1 cellular context compared by ENCODE assay signal in the genomic region with DNA sequence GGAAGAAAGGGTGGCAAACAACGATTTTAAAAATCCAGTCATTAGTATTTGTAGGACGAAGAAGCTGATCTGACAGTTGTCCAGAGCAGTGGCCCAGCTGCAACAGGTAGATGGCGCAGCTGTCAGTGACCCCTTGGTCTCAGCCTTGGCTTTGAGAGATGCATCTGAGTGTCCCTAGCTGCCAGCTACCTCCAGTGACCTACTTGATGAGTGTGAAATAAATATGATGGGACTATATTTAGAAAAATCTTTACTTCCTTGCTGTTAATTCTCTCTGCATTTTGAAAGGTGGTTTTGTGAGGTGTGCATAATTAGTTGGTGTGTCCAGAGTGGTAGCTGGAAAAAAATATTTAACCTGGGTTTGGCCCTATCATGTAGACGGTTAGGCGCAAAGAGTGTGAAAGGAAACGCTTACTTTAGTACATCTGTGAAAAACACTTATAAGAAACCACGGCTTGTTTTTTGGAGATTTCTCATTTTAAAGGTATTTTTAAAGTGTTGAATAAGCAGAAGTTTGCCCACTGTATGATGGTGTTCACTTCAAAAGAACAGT.
A peak's percentile ranks its signal among the peaks of the same experiment; 100 is the strongest.
TF ChIP-seq lines count a peak whose summit lies in the region.

No MANE protein-coding gene starts in this region.

TF ChIP-seq in HepG2, 621 proteins besides CTCF, POLR2A, EP300 and RAD21 (continued from another document and continues in another):
- TF ChIP-seq ZNF280D (CRISPR knock-in tag; IDR thresholded peaks at IDR 0.05) (peak; percentile 59; the same call in 1 of the 2 replicates), SOX13 (IDR thresholded peaks at IDR 0.05) (no peak), SOX13 (CRISPR knock-in tag; conservative IDR thresholded peaks at IDR 0.05 in 1 of 2, IDR thresholded peaks at IDR 0.05 in 1 of 2) (no peak), NR2F6 (IDR thresholded peaks at IDR 0.05) (peak; percentile 55), NR2F6 (CRISPR knock-in tag; IDR thresholded peaks at IDR 0.05) (peak; percentile 85), NCOA2 (CRISPR knock-in tag; IDR thresholded peaks at IDR 0.05) (0 out of 2 replicates have a peak, but pooled peaks have one; percentile 6), ZNF567 (CRISPR knock-in tag; IDR thresholded peaks at IDR 0.05; ENCODE audit: borderline replicate concordance) (0 out of 2 replicates have a peak, but pooled peaks have one; percentile 7), SRSF9 (IDR thresholded peaks at IDR 0.05; ENCODE audit: borderline replicate concordance, insufficient read depth, low read depth, low read length, poor library complexity, severe bottlenecking) (no peak), ZFX (CRISPR knock-in tag; IDR thresholded peaks at IDR 0.05; ENCODE audit: low read depth) (peak; percentile 18; the same call in 1 of the 2 replicates), SALL2 (CRISPR knock-in tag; IDR thresholded peaks at IDR 0.05) (no peak), ZNF44 (CRISPR knock-in tag; IDR thresholded peaks at IDR 0.05) (0 out of 2 replicates have a peak, but pooled peaks have one; percentile 36), DMAP1 (CRISPR knock-in tag; IDR thresholded peaks at IDR 0.05) (peak; percentile 14; the same call in 1 of the 2 replicates), PBX3 (CRISPR knock-in tag; IDR thresholded peaks at IDR 0.05; ENCODE audit: borderline replicate concordance) (no peak), ZSCAN12 (CRISPR knock-in tag; IDR thresholded peaks at IDR 0.05) (no peak), YY1 (IDR thresholded peaks at IDR 0.05; ENCODE audit: insufficient read depth, insufficient replicate concordance, low read depth, low read length) (peak; percentile 6), ZNF292 (CRISPR knock-in tag; IDR thresholded peaks at IDR 0.05; ENCODE audit: borderline replicate concordance, low read depth) (peak; percentile 67; the same call in 1 of the 2 replicates), TAF1 (CRISPR knock-in tag; IDR thresholded peaks at IDR 0.05) (peak; percentile 14; the same call in 1 of the 2 replicates), ZBTB25 (CRISPR knock-in tag; IDR thresholded peaks at IDR 0.05) (no peak; the same call in 1 of the 2 replicates), FOXK1 (CRISPR knock-in tag; IDR thresholded peaks at IDR 0.05; ENCODE audit: borderline replicate concordance, low read depth) (0 out of 2 replicates have a peak, but pooled peaks have one; percentile 19), GATAD2A (CRISPR knock-in tag; IDR thresholded peaks at IDR 0.05) (peak; percentile 6; the same call in 1 of the 2 replicates), ZMYM4 (CRISPR knock-in tag; IDR thresholded peaks at IDR 0.05) (peak; percentile 7; the same call in 1 of the 2 replicates), ZNF331 (CRISPR knock-in tag; IDR thresholded peaks at IDR 0.05) (peak; percentile 57; the same call in 1 of the 2 replicates), TFDP2 (CRISPR knock-in tag; IDR thresholded peaks at IDR 0.05) (0 out of 2 replicates have a peak, but pooled peaks have one; percentile 1), PHF21A (CRISPR knock-in tag; IDR thresholded peaks at IDR 0.05) (peak; percentile 33), PRMT3 (CRISPR knock-in tag; IDR thresholded peaks at IDR 0.05; ENCODE audit: borderline replicate concordance, low read depth) (no peak), ZNF558 (CRISPR knock-in tag; IDR thresholded peaks at IDR 0.05; ENCODE audit: borderline replicate concordance) (peak; percentile 68; the same call in 1 of the 2 replicates), KMT2A (CRISPR knock-in tag; IDR thresholded peaks at IDR 0.05) (peak; percentile 74; the same call in 1 of the 2 replicates), TRAFD1 (CRISPR knock-in tag; IDR thresholded peaks at IDR 0.05; ENCODE audit: borderline replicate concordance) (no peak), ZMAT3 (CRISPR knock-in tag; conservative IDR thresholded peaks at IDR 0.05) (0 out of 2 replicates have a peak, but pooled peaks have one; percentile 3), GLMP (CRISPR knock-in tag; IDR thresholded peaks at IDR 0.05; ENCODE audit: borderline replicate concordance) (no peak)
- TF ChIP-seq, protein P1, sequence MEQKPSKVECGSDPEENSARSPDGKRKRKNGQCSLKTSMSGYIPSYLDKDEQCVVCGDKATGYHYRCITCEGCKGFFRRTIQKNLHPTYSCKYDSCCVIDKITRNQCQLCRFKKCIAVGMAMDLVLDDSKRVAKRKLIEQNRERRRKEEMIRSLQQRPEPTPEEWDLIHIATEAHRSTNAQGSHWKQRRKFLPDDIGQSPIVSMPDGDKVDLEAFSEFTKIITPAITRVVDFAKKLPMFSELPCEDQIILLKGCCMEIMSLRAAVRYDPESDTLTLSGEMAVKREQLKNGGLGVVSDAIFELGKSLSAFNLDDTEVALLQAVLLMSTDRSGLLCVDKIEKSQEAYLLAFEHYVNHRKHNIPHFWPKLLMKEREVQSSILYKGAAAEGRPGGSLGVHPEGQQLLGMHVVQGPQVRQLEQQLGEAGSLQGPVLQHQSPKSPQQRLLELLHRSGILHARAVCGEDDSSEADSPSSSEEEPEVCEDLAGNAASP (CRISPR knock-in tag; IDR thresholded peaks at IDR 0.05; ENCODE audit: borderline replicate concordance) = peak; percentile 59; the same call in 1 of the 2 replicates
- TF ChIP-seq, protein P2, sequence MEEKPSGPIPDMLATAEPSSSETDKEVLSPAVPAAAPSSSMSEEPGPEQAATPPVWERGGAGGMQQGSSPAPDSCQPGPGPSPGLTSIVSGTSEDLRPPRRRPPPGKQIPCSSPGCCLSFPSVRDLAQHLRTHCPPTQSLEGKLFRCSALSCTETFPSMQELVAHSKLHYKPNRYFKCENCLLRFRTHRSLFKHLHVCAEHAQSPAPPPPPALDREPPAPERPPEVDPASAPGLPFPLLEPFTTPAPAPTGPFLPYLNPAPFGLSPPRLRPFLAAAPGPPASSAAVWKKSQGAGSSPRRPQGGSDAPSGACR (CRISPR knock-in tag; IDR thresholded peaks at IDR 0.05) = 0 out of 2 replicates have a peak, but pooled peaks have one; percentile 7
- TF ChIP-seq, protein P3, sequence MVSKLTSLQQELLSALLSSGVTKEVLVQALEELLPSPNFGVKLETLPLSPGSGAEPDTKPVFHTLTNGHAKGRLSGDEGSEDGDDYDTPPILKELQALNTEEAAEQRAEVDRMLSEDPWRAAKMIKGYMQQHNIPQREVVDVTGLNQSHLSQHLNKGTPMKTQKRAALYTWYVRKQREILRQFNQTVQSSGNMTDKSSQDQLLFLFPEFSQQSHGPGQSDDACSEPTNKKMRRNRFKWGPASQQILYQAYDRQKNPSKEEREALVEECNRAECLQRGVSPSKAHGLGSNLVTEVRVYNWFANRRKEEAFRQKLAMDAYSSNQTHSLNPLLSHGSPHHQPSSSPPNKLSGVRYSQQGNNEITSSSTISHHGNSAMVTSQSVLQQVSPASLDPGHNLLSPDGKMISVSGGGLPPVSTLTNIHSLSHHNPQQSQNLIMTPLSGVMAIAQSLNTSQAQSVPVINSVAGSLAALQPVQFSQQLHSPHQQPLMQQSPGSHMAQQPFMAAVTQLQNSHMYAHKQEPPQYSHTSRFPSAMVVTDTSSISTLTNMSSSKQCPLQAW (CRISPR knock-in tag; IDR thresholded peaks at IDR 0.05) = peak; percentile 30; the same call in 1 of the 2 replicates
- TF ChIP-seq, protein P4, sequence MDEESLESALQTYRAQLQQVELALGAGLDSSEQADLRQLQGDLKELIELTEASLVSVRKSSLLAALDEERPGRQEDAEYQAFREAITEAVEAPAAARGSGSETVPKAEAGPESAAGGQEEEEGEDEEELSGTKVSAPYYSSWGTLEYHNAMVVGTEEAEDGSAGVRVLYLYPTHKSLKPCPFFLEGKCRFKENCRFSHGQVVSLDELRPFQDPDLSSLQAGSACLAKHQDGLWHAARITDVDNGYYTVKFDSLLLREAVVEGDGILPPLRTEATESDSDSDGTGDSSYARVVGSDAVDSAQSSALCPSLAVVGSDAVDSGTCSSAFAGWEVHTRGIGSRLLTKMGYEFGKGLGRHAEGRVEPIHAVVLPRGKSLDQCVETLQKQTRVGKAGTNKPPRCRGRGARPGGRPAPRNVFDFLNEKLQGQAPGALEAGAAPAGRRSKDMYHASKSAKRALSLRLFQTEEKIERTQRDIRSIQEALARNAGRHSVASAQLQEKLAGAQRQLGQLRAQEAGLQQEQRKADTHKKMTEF (CRISPR knock-in tag; IDR thresholded peaks at IDR 0.05) = peak; percentile 30; the same call in 1 of the 2 replicates
- TF ChIP-seq, protein P5, sequence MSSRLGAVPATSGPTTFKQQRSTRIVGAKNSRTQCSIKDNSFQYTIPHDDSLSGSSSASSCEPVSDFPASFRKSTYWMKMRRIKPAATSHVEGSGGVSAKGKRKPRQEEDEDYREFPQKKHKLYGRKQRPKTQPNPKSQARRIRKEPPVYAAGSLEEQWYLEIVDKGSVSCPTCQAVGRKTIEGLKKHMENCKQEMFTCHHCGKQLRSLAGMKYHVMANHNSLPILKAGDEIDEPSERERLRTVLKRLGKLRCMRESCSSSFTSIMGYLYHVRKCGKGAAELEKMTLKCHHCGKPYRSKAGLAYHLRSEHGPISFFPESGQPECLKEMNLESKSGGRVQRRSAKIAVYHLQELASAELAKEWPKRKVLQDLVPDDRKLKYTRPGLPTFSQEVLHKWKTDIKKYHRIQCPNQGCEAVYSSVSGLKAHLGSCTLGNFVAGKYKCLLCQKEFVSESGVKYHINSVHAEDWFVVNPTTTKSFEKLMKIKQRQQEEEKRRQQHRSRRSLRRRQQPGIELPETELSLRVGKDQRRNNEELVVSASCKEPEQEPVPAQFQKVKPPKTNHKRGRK (CRISPR knock-in tag; IDR thresholded peaks at IDR 0.05) = no peak
